1 cellular context compared by ENCODE assay signal in genomic region chr4:13918110-13918509, GRCh38.
TF ChIP-seq lines count a peak whose summit lies in the region.

No MANE protein-coding gene starts in this region.

TF ChIP-seq in IMR-90, 13 proteins besides CTCF, POLR2A, EP300 and RAD21 (continued from another document):
- TF ChIP-seq MXI1 (IDR thresholded peaks at IDR 0.05; ENCODE audit: borderline replicate concordance, low read depth, low read length) (peak; percentile 96), NFE2L2 (IDR thresholded peaks at IDR 0.05; ENCODE audit: low read depth, low read length) (peak; percentile 83), BHLHE40 (IDR thresholded peaks at IDR 0.05; ENCODE audit: low read depth, low read length) (peak; percentile 37), FOS (IDR thresholded peaks at IDR 0.05; ENCODE audit: low read depth, low read length) (peak; percentile 97), MAZ (IDR thresholded peaks at IDR 0.05; ENCODE audit: borderline replicate concordance, low read depth, low read length) (peak; percentile 17; the same call in 1 of the 2 replicates), SMC3 (IDR thresholded peaks at IDR 0.05; ENCODE audit: low read depth, low read length) (no peak)
TF ChIP-seq in IMR-90: peak in this region for 8.
